ENCODE assay signal across 8 cellular contexts in genomic region chr19:53158119-53158656, GRCh38. TPM values are rescaled to one million over a fixed set of nuclear protein-coding genes. Genes with fewer than 3 reads are reported as not detected.
DNase-seq lines count a peak whose midpoint lies in the region; ATAC-seq and TF ChIP-seq lines count a peak whose summit lies in the region.

No MANE protein-coding gene starts in this region.

- no peaks in the 10 kb centered on the region for H3K27me3 ChIP-seq in thoracic aorta (replicated peaks; ENCODE audit: insufficient read depth)

- peak; percentile 45 to 50 for ATAC-seq in naive thymus-derived CD8-positive, alpha-beta T cell
- ATAC-seq in thoracic aorta (ENCODE audit: insufficient number of reproducible peaks, low FRiP score, low read depth) = no peak
- ATAC-seq in HG02981 (IDR thresholded peaks at IDR 0.05; ENCODE audit: unreplicated experiment) = no peak

- H3K9me3 Mint-ChIP-seq in naive thymus-derived CD8-positive, alpha-beta T cell = peaks cover 11 to 87% (median 50%) of the 10 kb centered on the region in 9 donors

- peaks cover 5% of the 10 kb centered on the region for H3K36me3 ChIP-seq in thoracic aorta

- peak overlapping the region; percentile 45 to 69 for H3K27ac ChIP-seq in thoracic aorta

- H3K4me3 Mint-ChIP-seq in naive thymus-derived CD8-positive, alpha-beta T cell = peak overlapping the region; percentile 72 to 92 (median 86)

- TF ChIP-seq CTCF in fibroblast of mammary gland (conservative IDR thresholded peaks at IDR 0.05; ENCODE audit: control insufficient read depth, insufficient read depth, low read depth, low read length) = no peak
- TF ChIP-seq CTCF in thoracic aorta (IDR thresholded peaks at IDR 0.05) = no peak

- H3K4me3 ChIP-seq in fibroblast of mammary gland (ENCODE audit: control insufficient read depth, low read depth, low read length) (peak overlapping the region; percentile 67), thoracic aorta (peak overlapping the region; percentile 92)

- peak overlapping the region; percentile 71 to 93 (median 78) for H3K27ac Mint-ChIP-seq in naive thymus-derived CD8-positive, alpha-beta T cell

- H3K4me1 ChIP-seq in thoracic aorta (ENCODE audit: control insufficient read depth in 1 of 2, low read depth in 2 of 2) = peaks cover 7 to 9% of the 10 kb centered on the region in 2 donors

- H3K27me3 Mint-ChIP-seq in naive thymus-derived CD8-positive, alpha-beta T cell = no peaks in the 10 kb centered on the region

- DNase-seq in AG20443 (ENCODE audit: low spot score) (peak; percentile 54), HS-5 (ENCODE audit: low read depth) (peak; percentile 8), activated T-cell treated with anti-CD3 and anti-CD28 coated beads for 4 hours (peak; percentile 26), fibroblast of mammary gland (ENCODE audit: low read depth) (peak; percentile 15), thoracic aorta (ENCODE audit: low spot score) (no peak)
- peak in 6 of 10 donors; percentile 2 to 47 (median 24) for DNase-seq in naive thymus-derived CD8-positive, alpha-beta T cell
- DNase-seq in NK-92 treated with Interleukin-12 subunit alpha and Interleukin-12 subunit beta, amount 100 ng/mL, for 24 hours (lab: John Stamatoyannopoulos, UW) = no peak

- peaks cover 36 to 49% (median 37%) of the 10 kb centered on the region in 3 donors for H3K36me3 Mint-ChIP-seq in naive thymus-derived CD8-positive, alpha-beta T cell

- POLR2A ChIA-PET in naive thymus-derived CD8-positive, alpha-beta T cell (lab: Charles Lee) = interaction anchor here (0.6 to 1.3 kb wide), 5 partner anchors 14 to 969 kb away, joined by 3 to 7 read pairs (median 3); partner anchors contain the start of gene PPP2R1A

- peaks cover 3% of the 10 kb centered on the region for H3K9me3 ChIP-seq in thoracic aorta

- peaks cover 10 to 25% (median 20%) of the 10 kb centered on the region in 4 donors for H3K4me1 Mint-ChIP-seq in naive thymus-derived CD8-positive, alpha-beta T cell

RNA-seq across cellular contexts. Expression of gene ZNF347, which starts 0.7 kb away (rescaled TPM):
- total RNA-seq in naive thymus-derived CD8-positive, alpha-beta T cell = 10 to 100 TPM; 26.0 to 27.1 TPM
- polyA plus RNA-seq in naive thymus-derived CD8-positive, alpha-beta T cell = 1 to 10 TPM; 5.8 to 7.7 (median 7.4) TPM
- total RNA-seq in thoracic aorta = 10 to 100 TPM in 1 of 2 donors, 1 to 10 TPM in 1; 8.8 to 16.6 TPM

RNA-seq across cellular contexts. Expression of gene ZNF415, which starts 25.5 kb away (rescaled TPM):
- 1 to 10 TPM; 5.1 to 5.3 TPM for total RNA-seq in naive thymus-derived CD8-positive, alpha-beta T cell
- 1 to 10 TPM in 2 of 3 donors, under 1 TPM in 1; 0.92 to 3.7 (median 2.6) TPM for polyA plus RNA-seq in naive thymus-derived CD8-positive, alpha-beta T cell
- total RNA-seq in thoracic aorta = 1 to 10 TPM; 2.3 to 7.1 TPM

RNA-seq across cellular contexts. Expression of gene ZNF665, which starts 35.0 kb away (rescaled TPM):
- 10 to 100 TPM; 12.9 to 15.3 TPM for total RNA-seq in naive thymus-derived CD8-positive, alpha-beta T cell
- polyA plus RNA-seq in naive thymus-derived CD8-positive, alpha-beta T cell = 10 to 100 TPM in 1 of 3 donors, 1 to 10 TPM in 2; 7.5 to 10.1 (median 8.3) TPM
- 1 to 10 TPM; 4.5 to 6.6 TPM for total RNA-seq in thoracic aorta

RNA-seq across cellular contexts. Expression of gene ZNF160, which starts 55.0 kb away (rescaled TPM):
- 10 to 100 TPM; 74.0 to 87.3 TPM for total RNA-seq in naive thymus-derived CD8-positive, alpha-beta T cell
- 10 to 100 TPM; 18.0 to 29.1 (median 19.1) TPM for polyA plus RNA-seq in naive thymus-derived CD8-positive, alpha-beta T cell
- total RNA-seq in thoracic aorta = 10 to 100 TPM; 32.9 to 67.2 TPM

Comparison
In these comparisons a context has a peak if more than half of its experiments do, and no peak if none do; other contexts are left out.
1. DNase-seq: peak in AG20443 (single experiment), HS-5 (single experiment), activated T-cell treated with anti-CD3 and anti-CD28 coated beads for 4 hours (single experiment), fibroblast of mammary gland (single experiment) and naive thymus-derived CD8-positive, alpha-beta T cell (6 of 10); none in thoracic aorta (single experiment) and NK-92 treated with Interleukin-12 subunit alpha and Interleukin-12 subunit beta, amount 100 ng/mL, for 24 hours (single experiment).
2. ATAC-seq: peak in naive thymus-derived CD8-positive, alpha-beta T cell (2 of 2); none in thoracic aorta (single experiment) and HG02981 (single experiment).